In the genomic region with DNA sequence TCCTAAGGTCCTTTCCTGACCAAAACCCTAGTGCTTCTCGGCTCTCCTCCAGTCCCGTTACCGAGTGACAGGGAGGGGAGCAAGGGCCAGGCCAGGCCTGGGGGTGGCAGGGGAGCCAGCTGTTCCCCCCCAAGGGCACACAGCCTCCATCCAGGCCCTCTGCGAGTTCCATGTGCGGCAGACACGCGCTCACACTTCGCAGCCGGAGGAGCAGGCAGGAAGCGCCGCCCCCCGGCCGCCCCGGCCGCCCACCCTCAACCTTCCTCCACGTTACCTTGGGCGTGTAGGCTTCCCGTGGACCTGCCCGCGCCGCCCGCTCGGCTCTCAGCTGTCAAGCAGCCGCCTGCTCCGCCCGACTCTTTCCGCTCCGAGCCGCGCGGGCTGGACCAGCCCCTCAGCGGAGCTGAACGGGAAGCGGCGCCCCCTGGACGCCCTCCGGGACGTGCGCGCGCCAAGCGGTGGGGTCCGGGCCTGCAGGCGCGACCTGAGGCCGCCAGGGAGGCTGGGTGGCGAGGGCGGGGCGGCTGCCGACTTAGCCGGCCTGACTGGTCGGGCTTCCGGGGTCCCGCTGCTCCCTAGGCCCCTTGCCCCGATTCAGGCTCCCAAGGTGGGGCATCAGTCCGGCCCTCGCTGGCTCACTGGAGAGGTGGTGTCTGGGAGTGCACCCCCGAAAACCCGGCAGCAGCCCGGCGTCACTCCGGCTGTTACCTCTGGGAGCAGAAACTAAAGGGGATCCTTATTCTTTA, we compare ENCODE assay signal across 8 cellular contexts. TPM values are rescaled to one million over a fixed set of nuclear protein-coding genes. Genes with fewer than 3 reads are reported as not detected.
DNase-seq lines count a peak whose midpoint lies in the region; ATAC-seq and TF ChIP-seq lines count a peak whose summit lies in the region.

A gene with protein sequence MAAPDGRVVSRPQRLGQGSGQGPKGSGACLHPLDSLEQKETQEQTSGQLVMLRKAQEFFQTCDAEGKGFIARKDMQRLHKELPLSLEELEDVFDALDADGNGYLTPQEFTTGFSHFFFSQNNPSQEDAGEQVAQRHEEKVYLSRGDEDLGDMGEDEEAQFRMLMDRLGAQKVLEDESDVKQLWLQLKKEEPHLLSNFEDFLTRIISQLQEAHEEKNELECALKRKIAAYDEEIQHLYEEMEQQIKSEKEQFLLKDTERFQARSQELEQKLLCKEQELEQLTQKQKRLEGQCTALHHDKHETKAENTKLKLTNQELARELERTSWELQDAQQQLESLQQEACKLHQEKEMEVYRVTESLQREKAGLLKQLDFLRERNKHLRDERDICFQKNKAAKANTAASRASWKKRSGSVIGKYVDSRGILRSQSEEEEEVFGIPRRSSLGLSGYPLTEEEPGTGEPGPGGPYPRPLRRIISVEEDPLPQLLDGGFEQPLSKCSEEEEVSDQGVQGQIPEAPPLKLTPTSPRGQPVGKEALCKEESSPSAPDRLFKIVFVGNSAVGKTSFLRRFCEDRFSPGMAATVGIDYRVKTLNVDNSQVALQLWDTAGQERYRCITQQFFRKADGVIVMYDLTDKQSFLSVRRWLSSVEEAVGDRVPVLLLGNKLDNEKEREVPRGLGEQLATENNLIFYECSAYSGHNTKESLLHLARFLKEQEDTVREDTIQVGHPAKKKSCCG (minus strand): TSS at position 369 of the 746 bp plus-strand sequence. CDS start 56,110 bp downstream, outside the sequence.

- peak; percentile 83 to 84 for ATAC-seq in CD4-positive, CD25-positive, alpha-beta regulatory T cell (ENCODE audit: low read depth in 2 of 2)
- ATAC-seq in GM19328 (IDR thresholded peaks at IDR 0.05; ENCODE audit: unreplicated experiment) (peak; percentile 87), HG03457 (IDR thresholded peaks at IDR 0.05; ENCODE audit: unreplicated experiment) (peak; percentile 75)

- peak within 1 kb of the TSS; percentile 93 for H3K27ac ChIP-seq in CD4-positive, CD25-positive, alpha-beta regulatory T cell (ENCODE audit: insufficient read depth, low read length, poor library complexity, severe bottlenecking)
- H3K27ac ChIP-seq in right atrium auricular region, result peak within 1 kb of the TSS; percentile 77 to 79
- H3K27ac ChIP-seq in skeletal muscle tissue (ENCODE audit: low read depth, low read length), result peak within 1 kb of the TSS; percentile 44

- peak within 1 kb of the TSS; percentile 87 to 95 (median 90) for H3K4me3 Mint-ChIP-seq in CD4-positive, CD25-positive, alpha-beta regulatory T cell
- H3K4me3 Mint-ChIP-seq in activated naive CD4-positive, alpha-beta T cell treated with anti-CD3 and anti-CD28 coated beads for 36 hours, result peak within 1 kb of the TSS; percentile 95

- H3K9me3 Mint-ChIP-seq in CD4-positive, CD25-positive, alpha-beta regulatory T cell, result no peaks in the 10 kb centered on the region
- no peaks in the 10 kb centered on the region for H3K9me3 Mint-ChIP-seq in activated naive CD4-positive, alpha-beta T cell treated with anti-CD3 and anti-CD28 coated beads for 36 hours

- peaks cover 26 to 62% (median 50%) of the 10 kb centered on the region in 4 donors for H3K4me1 Mint-ChIP-seq in CD4-positive, CD25-positive, alpha-beta regulatory T cell
- H3K4me1 Mint-ChIP-seq in activated naive CD4-positive, alpha-beta T cell treated with anti-CD3 and anti-CD28 coated beads for 36 hours (ENCODE audit: low read depth), result peaks cover 53% of the 10 kb centered on the region

- CTCF ChIA-PET in activated naive CD4-positive, alpha-beta T cell treated with anti-CD3 and anti-CD28 coated beads for 36 hours (lab: Charles Lee), result interaction anchor here (1.0 to 2.5 kb wide), 2 partner anchors 24 to 25 kb away, joined by 3 to 8 read pairs; no protein-coding TSS in a partner anchor

- no peaks in the 10 kb centered on the region for H3K9me3 ChIP-seq in CD4-positive, CD25-positive, alpha-beta regulatory T cell (ENCODE audit: control insufficient read depth in 2 of 2, low read length in 2 of 2)
- H3K9me3 ChIP-seq in right atrium auricular region, result no peaks in the 10 kb centered on the region
- no peaks in the 10 kb centered on the region for H3K9me3 ChIP-seq in skeletal muscle tissue (ENCODE audit: control insufficient read depth in 3 of 3, low read length in 3 of 3)

- no peaks in the 10 kb centered on the region for H3K27me3 Mint-ChIP-seq in CD4-positive, CD25-positive, alpha-beta regulatory T cell
- no peaks in the 10 kb centered on the region for H3K27me3 Mint-ChIP-seq in activated naive CD4-positive, alpha-beta T cell treated with anti-CD3 and anti-CD28 coated beads for 36 hours (ENCODE audit: low read depth)

- H3K27me3 ChIP-seq in CD4-positive, CD25-positive, alpha-beta regulatory T cell (ENCODE audit: control insufficient read depth, insufficient read depth, low read length), result no peaks in the 10 kb centered on the region
- H3K27me3 ChIP-seq in right atrium auricular region (no peaks in the 10 kb centered on the region), skeletal muscle tissue (ENCODE audit: control insufficient read depth in 3 of 3, insufficient read depth in 3 of 3, low read length in 3 of 3) (peaks cover 0 to 15% (median 9%) of the 10 kb centered on the region in 3 donors)

- peak; percentile 62 to 79 for TF ChIP-seq CTCF in right atrium auricular region (IDR thresholded peaks at IDR 0.05)

- peak within 1 kb of the TSS; percentile 2 to 69 (median 45) for H3K9ac ChIP-seq in skeletal muscle tissue (ENCODE audit: low read depth in 1 of 3, low read length in 3 of 3)

- DNase-seq in CD4-positive, CD25-positive, alpha-beta regulatory T cell, result peak; percentile 77 to 92 (median 83)
- peak; percentile 81 for DNase-seq in SK-N-DZ (ENCODE audit: low spot score)
- DNase-seq in activated naive CD4-positive, alpha-beta T cell treated with anti-CD3 and anti-CD28 coated beads for 36 hours, result peak; percentile 86
- no peak for DNase-seq in right atrium auricular region (ENCODE audit: low spot score)
- DNase-seq in SHP77 treated with DMSO at 0.1 percent for 48 hours (lab: John Stamatoyannopoulos, UW), result no peak

- peaks cover 51% of the 10 kb centered on the region for H3K4me1 ChIP-seq in CD4-positive, CD25-positive, alpha-beta regulatory T cell (ENCODE audit: control insufficient read depth, insufficient read depth, low read length, poor library complexity, severe bottlenecking)
- H3K4me1 ChIP-seq in right atrium auricular region (peaks cover 2 to 43% of the 10 kb centered on the region in 2 donors), skeletal muscle tissue (ENCODE audit: control insufficient read depth in 3 of 3, insufficient read depth in 3 of 3, low read length in 3 of 3) (peaks cover 4 to 17% (median 6%) of the 10 kb centered on the region in 3 donors)

- peaks cover 6% of the 10 kb centered on the region for H3K36me3 Mint-ChIP-seq in CD4-positive, CD25-positive, alpha-beta regulatory T cell
- H3K36me3 Mint-ChIP-seq in activated naive CD4-positive, alpha-beta T cell treated with anti-CD3 and anti-CD28 coated beads for 36 hours (ENCODE audit: low read depth), result peaks cover 1% of the 10 kb centered on the region

- peak within 1 kb of the TSS; percentile 94 to 100 (median 98) for H3K27ac Mint-ChIP-seq in CD4-positive, CD25-positive, alpha-beta regulatory T cell
- H3K27ac Mint-ChIP-seq in activated naive CD4-positive, alpha-beta T cell treated with anti-CD3 and anti-CD28 coated beads for 36 hours, result peak within 1 kb of the TSS; percentile 98

- peak within 1 kb of the TSS; percentile 91 for H3K4me3 ChIP-seq in CD4-positive, CD25-positive, alpha-beta regulatory T cell (ENCODE audit: low read depth, low read length)
- H3K4me3 ChIP-seq in right atrium auricular region, result peak within 1 kb of the TSS; percentile 44 to 63
- peak within 1 kb of the TSS; percentile 62 to 71 (median 63) for H3K4me3 ChIP-seq in skeletal muscle tissue (ENCODE audit: low read length in 3 of 3)

- intact Hi-C loops in activated naive CD4-positive, alpha-beta T cell treated with anti-CD3 and anti-CD28 coated beads for 36 hours (cut with micrococcal nuclease), result loop anchor here (1.0 to 2.0 kb wide), 6 partner anchors 10 to 453 kb away; no protein-coding TSS in a partner anchor

- no peaks in the 10 kb centered on the region for H3K36me3 ChIP-seq in CD4-positive, CD25-positive, alpha-beta regulatory T cell (ENCODE audit: control insufficient read depth, insufficient read depth, low read length)
- H3K36me3 ChIP-seq in right atrium auricular region (no peaks in the 10 kb centered on the region), skeletal muscle tissue (ENCODE audit: control insufficient read depth in 3 of 3, insufficient read depth in 3 of 3, low read length in 3 of 3) (no peaks in the 10 kb centered on the region)

RNA-seq across cellular contexts. Expression of the gene that starts here (rescaled TPM):
- 42.9 TPM for total RNA-seq in CD4-positive, CD25-positive, alpha-beta regulatory T cell
- 10 to 100 TPM in 3 of 4 donors, 1 to 10 TPM in 1; 8.2 to 13.7 (median 11.3) TPM for polyA plus RNA-seq in CD4-positive, CD25-positive, alpha-beta regulatory T cell
- polyA plus RNA-seq in SK-N-DZ (2014; cell fraction: cytosol; rRNA removed), result 2.9 and 4.1 TPM in 2 replicates
- polyA plus RNA-seq in SK-N-DZ (2014; cell fraction: nucleus; rRNA removed), result 2.2 and 6.7 TPM in 2 replicates
- total RNA-seq in activated naive CD4-positive, alpha-beta T cell treated with anti-CD3 and anti-CD28 coated beads for 36 hours, result 10 to 100 TPM; 19.0 to 20.7 TPM
- total RNA-seq in right atrium auricular region, result 10 to 100 TPM in 1 of 2 donors, 1 to 10 TPM in 1; 6.0 to 10.9 TPM
- 2.1 TPM for total RNA-seq in skeletal muscle tissue

Comparison
In these comparisons a context has a peak if more than half of its experiments do, and no peak if none do; other contexts are left out.
1. DNase-seq: peak in CD4-positive, CD25-positive, alpha-beta regulatory T cell (3 of 3), SK-N-DZ (single experiment) and activated naive CD4-positive, alpha-beta T cell treated with anti-CD3 and anti-CD28 coated beads for 36 hours (single experiment); none in right atrium auricular region (single experiment) and SHP77 treated with DMSO at 0.1 percent for 48 hours (single experiment).
2. Peak in every context shown above with its lines, with median percentiles within 50 percentile points of each other: ATAC-seq, H3K27ac ChIP-seq and H3K4me3 ChIP-seq.